In genomic region chr1:36149237-36149972, GRCh38 we compare ENCODE assay signal across 8 cellular contexts. TPM values are rescaled to one million over a fixed set of nuclear protein-coding genes. Genes with fewer than 3 reads are reported as not detected.
DNase-seq lines count a peak whose midpoint lies in the region; ATAC-seq, FAIRE-seq and TF ChIP-seq lines count a peak whose summit lies in the region.

TSS of gene TRAPPC3 (minus strand) at chr1:36149486. CDS start at chr1:36149378, 108 bp downstream.

- intact Hi-C loops in esophagus muscularis mucosa (cut with DNase I) = loop anchor here (2.0 to 5.0 kb wide), 2 partner anchors 39 to 138 kb away; no protein-coding TSS in a partner anchor

- H3K79me2 ChIP-seq in Karpas-422 (ENCODE audit: low read length) = peaks cover 38% of the 10 kb centered on the region

- no peaks in the 10 kb centered on the region for H3K27me3 ChIP-seq in Karpas-422 (ENCODE audit: low read length)
- H3K27me3 ChIP-seq in esophagus muscularis mucosa = no peaks in the 10 kb centered on the region

- peaks cover 67% of the 10 kb centered on the region for H3K4me1 Mint-ChIP-seq in activated T-cell treated with anti-CD3 and anti-CD28 coated beads, Interleukin-2, amount 50 U/mL, for 72 hours (ENCODE audit: low read depth)

- H3K27ac ChIP-seq in Karpas-422 (ENCODE audit: low read length) = peak within 1 kb of the TSS; percentile 51
- H3K27ac ChIP-seq in esophagus muscularis mucosa (replicated peaks in 1 of 4) = peak within 1 kb of the TSS; percentile 93 to 98 (median 96)

- H3K9me2 ChIP-seq in Karpas-422 (replicated peaks; ENCODE audit: insufficient read depth, low read length) = no peaks in the 10 kb centered on the region

- 1% methylated on average over 24 of the region's 62 CpGs for WGBS in esophagus muscularis mucosa

- peak within 1 kb of the TSS; percentile 68 for H2AFZ ChIP-seq in Karpas-422 (ENCODE audit: low read length)

- peak in 2 of 3 experiments; percentile 98 to 99 for TF ChIP-seq CTCF in esophagus muscularis mucosa (IDR thresholded peaks at IDR 0.05)

- peak within 1 kb of the TSS; percentile 94 for H3K27ac Mint-ChIP-seq in activated T-cell treated with anti-CD3 and anti-CD28 coated beads, Interleukin-2, amount 50 U/mL, for 72 hours

- peak within 1 kb of the TSS; percentile 77 for H3K9ac ChIP-seq in Karpas-422 (ENCODE audit: low read length)

- H3K27me3 Mint-ChIP-seq in activated T-cell treated with anti-CD3 and anti-CD28 coated beads, Interleukin-2, amount 50 U/mL, for 72 hours (ENCODE audit: low read depth) = no peaks in the 10 kb centered on the region

- H3K4me3 Mint-ChIP-seq in activated T-cell treated with anti-CD3 and anti-CD28 coated beads, Interleukin-2, amount 50 U/mL, for 72 hours = peak within 1 kb of the TSS; percentile 92 to 93

- DNase-seq in EH (ENCODE audit: low read depth) (peak; percentile 100), Karpas-422 (peak; percentile 100), RCC 7860 (ENCODE audit: low spot score) (peak; percentile 100), esophagus muscularis mucosa (ENCODE audit: extremely low spot score) (peak; percentile 100), myocyte (ENCODE audit: low read depth) (peak; percentile 100)
- DNase-seq in activated T-cell treated with anti-CD3 and anti-CD28 coated beads, Interleukin-2, amount 50 U/mL, for 72 hours = peak; percentile 99 to 100
- peak; percentile 98 to 100 for DNase-seq in stimulated activated CD8-positive, alpha-beta memory T cell treated with anti-CD3 and anti-CD28 coated beads, Interleukin-7, amount 100 ng/mL, for 48 hours (ENCODE audit: extremely low read depth in 1 of 2, low read depth in 1 of 2)

- peaks cover 0 to 6% of the 10 kb centered on the region in 2 donors for H3K36me3 Mint-ChIP-seq in activated T-cell treated with anti-CD3 and anti-CD28 coated beads, Interleukin-2, amount 50 U/mL, for 72 hours (ENCODE audit: insufficient read depth in 2 of 2)

- H3K36me3 ChIP-seq in Karpas-422 (ENCODE audit: insufficient read depth, low read length) = peaks cover 12% of the 10 kb centered on the region
- H3K36me3 ChIP-seq in esophagus muscularis mucosa = peaks cover 0 to 11% (median 0%) of the 10 kb centered on the region in 4 donors

- H3K4me2 ChIP-seq in Karpas-422 (ENCODE audit: low read depth, low read length, poor library complexity, severe bottlenecking) = peak within 1 kb of the TSS; percentile 82

- TF ChIP-seq EP300 in esophagus muscularis mucosa (IDR thresholded peaks at IDR 0.05) = no peak

- ATAC-seq in GM21825 (IDR thresholded peaks at IDR 0.05; ENCODE audit: unreplicated experiment) = peak; percentile 78
- ATAC-seq in activated T-cell treated with anti-CD3 and anti-CD28 coated beads, Interleukin-2, amount 50 U/mL, for 72 hours (replicated peaks in 1 of 2) = peak; percentile 92 to 94

- no peaks in the 10 kb centered on the region; the same call in 1 of the 2 replicates for H3K9me3 ChIP-seq in Karpas-422 (ENCODE audit: low read length)
- H3K9me3 ChIP-seq in esophagus muscularis mucosa = no peaks in the 10 kb centered on the region

- H3K4me1 ChIP-seq in Karpas-422 (ENCODE audit: low read length) (peaks cover 33% of the 10 kb centered on the region), esophagus muscularis mucosa (peaks cover 42 to 71% (median 62%) of the 10 kb centered on the region in 4 donors)

- FAIRE-seq in RCC 7860 (lab: Jason Lieb, UNC) = peak; percentile 90

- no peaks in the 10 kb centered on the region for H3K9me3 Mint-ChIP-seq in activated T-cell treated with anti-CD3 and anti-CD28 coated beads, Interleukin-2, amount 50 U/mL, for 72 hours

- no peaks in the 10 kb centered on the region for H4K20me1 ChIP-seq in Karpas-422 (ENCODE audit: insufficient read depth, low read depth, low read length)

- TF ChIP-seq POLR2A in esophagus muscularis mucosa (IDR thresholded peaks at IDR 0.05; ENCODE audit: low read depth) = peak; percentile 91

- H3K4me3 ChIP-seq in Karpas-422 (ENCODE audit: low read length) = peak within 1 kb of the TSS; percentile 82
- H3K4me3 ChIP-seq in esophagus muscularis mucosa = peak within 1 kb of the TSS; percentile 71 to 87 (median 84)

RNA-seq across cellular contexts. Expression of gene TRAPPC3, which starts in this region (rescaled TPM):
- total RNA-seq in Karpas-422 (2014; rRNA removed; shearing (Covaris generic); ENCODE audit: low replicate concordance) = 46.7 and 81.0 TPM in 2 replicates
- total RNA-seq in activated T-cell treated with anti-CD3 and anti-CD28 coated beads, Interleukin-2, amount 50 U/mL, for 72 hours = 10 to 100 TPM; 46.2 to 56.2 TPM
- total RNA-seq in esophagus muscularis mucosa = 100 to 1,000 TPM in 3 of 4 donors, 10 to 100 TPM in 1; 97.9 to 164 (median 122) TPM
- 82.4 and 93.9 TPM in 2 replicates for total RNA-seq in myocyte
- 133 TPM for polyA plus RNA-seq in myocyte (2012)

Comparison
In these comparisons a context has a peak if more than half of its experiments do, and no peak if none do; other contexts are left out.
1. Peak in every context shown above with its lines: DNase-seq, ATAC-seq, H3K4me3 ChIP-seq and H3K27ac ChIP-seq.